In genomic region chr1:106226550-106226949, GRCh38 we compare ENCODE assay signal across 31 cellular contexts.
DNase-seq lines count a peak whose midpoint lies in the region; ATAC-seq and TF ChIP-seq lines count a peak whose summit lies in the region.
"Had no signal": no experiment of that assay in that cellular context is flagged by ENCODE, and none has a peak within 500 bp of the region (broad histone marks: within the 10 kb centered on the region; RNA-seq: fewer than 3 reads in every experiment).

No MANE protein-coding gene starts in this region.

- no peak for TF ChIP-seq RAD21 in neural cell (conservative IDR thresholded peaks at IDR 0.05)

- no peaks in the 10 kb centered on the region for H3K27me3 ChIP-seq in neural cell (ENCODE audit: insufficient read depth, low read depth, low read length)
- H3K27me3 ChIP-seq: BE2C; BLaER1; BLaER1 treated with 17β-estradiol and CSF1 and Interleukin-3, amounts not matched to agents 10 nM and 100 nM had no signal

- no peaks in the 10 kb centered on the region for H3K79me2 ChIP-seq in neural cell (replicated peaks; ENCODE audit: insufficient read depth, low read length)

- H3F3A ChIP-seq in neural cell (ENCODE audit: insufficient read depth, low read length, poor library complexity, severe bottlenecking) = no peaks in the 10 kb centered on the region

- TF ChIP-seq CTCF in neural cell (IDR thresholded peaks at IDR 0.05; ENCODE audit: poor library complexity, severe bottlenecking) = no peak

- no peak overlapping the region for H3K4me2 ChIP-seq in neural cell (ENCODE audit: low read length)
- H3K4me2 ChIP-seq: A549; BLaER1; BLaER1 treated with 17β-estradiol and CSF1 and Interleukin-3, amounts not matched to agents 10 nM and 100 nM had no signal

- peak; percentile 83 for TF ChIP-seq EP300 in neural cell (conservative IDR thresholded peaks at IDR 0.05; ENCODE audit: poor library complexity, severe bottlenecking)

- no peak for ATAC-seq in HG03280 (IDR thresholded peaks at IDR 0.05; ENCODE audit: unreplicated experiment)
- ATAC-seq: A549; CD8-positive, alpha-beta T cell had no signal

- DNase-seq in G401 (ENCODE audit: low spot score) (peak; percentile 23), cerebellar cortex (ENCODE audit: low spot score) (peak; percentile 45), T-helper 1 cell (no peak)
- no peak for DNase-seq in stimulated activated naive CD4-positive, alpha-beta T cell treated with Interleukin-2 at 50 U/mL for 16 hours (lab: John Stamatoyannopoulos, UW)
- DNase-seq: 8988T; ACHN; AML-193; BE2C; C1 segment of cervical spinal cord; Caco-2; Calu3; CD4-positive, alpha-beta memory T cell; CD4-positive, alpha-beta T cell; CD4-positive, CD25-positive, alpha-beta regulatory T cell; CD8-positive, alpha-beta memory T cell; CD8-positive, alpha-beta T cell; COR-L47; DMS 273 treated with DMSO at 0.1 percent for 48 hours; DMS153; DMS53; DMS79; DMS79 treated with DMSO at 0.1 percent for 48 hours; DND-41; EL had no signal

- no peak overlapping the region for H3K4me3 ChIP-seq in neural cell (ENCODE audit: low read length)
- H3K4me3 ChIP-seq: A549; BLaER1; BLaER1 treated with 17β-estradiol and CSF1 and Interleukin-3, amounts not matched to agents 10 nM and 100 nM had no signal

- H3K9me3 ChIP-seq in neural cell (ENCODE audit: low read length) = no peaks in the 10 kb centered on the region
- H3K9me3 ChIP-seq: A549; BE2C; BLaER1; BLaER1 treated with 17β-estradiol and CSF1 and Interleukin-3, amounts not matched to agents 10 nM and 100 nM; Caco-2 had no signal

- no peaks in the 10 kb centered on the region for H4K20me1 ChIP-seq in neural cell (ENCODE audit: insufficient read depth)
- H4K20me1 ChIP-seq: BLaER1; BLaER1 treated with 17β-estradiol and CSF1 and Interleukin-3, amounts not matched to agents 10 nM and 100 nM had no signal

- H3K9me2 ChIP-seq in neural cell (ENCODE audit: insufficient read depth, low read length) = no peaks in the 10 kb centered on the region

- H3K9ac ChIP-seq in neural cell (ENCODE audit: low read length) = no peak overlapping the region
- H3K9ac ChIP-seq: BLaER1; BLaER1 treated with 17β-estradiol and CSF1 and Interleukin-3, amounts not matched to agents 10 nM and 100 nM had no signal

- no peak overlapping the region for H2AFZ ChIP-seq in neural cell (ENCODE audit: low read depth, low read length)

- peak overlapping the region; percentile 10 for H3K27ac ChIP-seq in neural cell (ENCODE audit: low read length)
- H3K27ac ChIP-seq: 22Rv1; A549; BLaER1; BLaER1 treated with 17β-estradiol and CSF1 and Interleukin-3, amounts not matched to agents 10 nM and 100 nM; C4-2B had no signal

- no peaks in the 10 kb centered on the region for H3K36me3 ChIP-seq in neural cell (ENCODE audit: insufficient read depth, low read length)
- H3K36me3 ChIP-seq: BE2C; BLaER1; BLaER1 treated with 17β-estradiol and CSF1 and Interleukin-3, amounts not matched to agents 10 nM and 100 nM had no signal

- in situ Hi-C loops in G401 (cut with HindIII; ENCODE audit: low sequenced_read_pairs) = no loop called here

TF ChIP-seq in neural cell, 6 proteins besides CTCF, POLR2A, EP300 and RAD21:
- TF ChIP-seq POLR2AphosphoS5 (IDR thresholded peaks at IDR 0.05) (peak; percentile 61), REST (IDR thresholded peaks at IDR 0.05; ENCODE audit: borderline replicate concordance) (peak; percentile 96), SMC3 (conservative IDR thresholded peaks at IDR 0.05; ENCODE audit: poor library complexity) (no peak)

Comparison
In these comparisons a context has a peak if more than half of its experiments do, and no peak if none do; other contexts are left out.
1. DNase-seq: peak in G401 (single experiment) and cerebellar cortex (single experiment); none in T-helper 1 cell (0 of 5) and stimulated activated naive CD4-positive, alpha-beta T cell treated with Interleukin-2 at 50 U/mL for 16 hours (single experiment).